In genomic region chr6:152576525-152576924, GRCh38 we compare ENCODE assay signal across 25 cellular contexts.
DNase-seq lines count a peak whose midpoint lies in the region; ATAC-seq and TF ChIP-seq lines count a peak whose summit lies in the region.
"Had no signal": no experiment of that assay in that cellular context is flagged by ENCODE, and none has a peak within 500 bp of the region (broad histone marks: within the 10 kb centered on the region; RNA-seq: fewer than 3 reads in every experiment).

No MANE protein-coding gene starts in this region.

- H3K27me3 Mint-ChIP-seq in immature natural killer cell (ENCODE audit: low read depth in 3 of 3) = peaks cover 0 to 2% (median 0%) of the 10 kb centered on the region in 3 donors
- H3K27me3 Mint-ChIP-seq: type B pancreatic cell had no signal

- POLR2A ChIA-PET in A673 (lab: Charles Lee; ENCODE audit: low non-redundant PET) = no interaction called here

- intact Hi-C loops in A673 (cut with micrococcal nuclease; ENCODE audit: unreplicated experiment) = no loop called here
- intact Hi-C loops in spleen (cut with DNase I; ENCODE audit: low total_unique reads) = no loop called here

- H3K27me3 ChIP-seq in A673 (replicated peaks; ENCODE audit: insufficient read depth, low read depth, low read length, poor library complexity) (no peaks in the 10 kb centered on the region), RWPE2 (ENCODE audit: insufficient read depth, poor library complexity, severe bottlenecking) (no peaks in the 10 kb centered on the region), spleen (replicated peaks in 1 of 7) (no peaks in the 10 kb centered on the region)
- H3K27me3 ChIP-seq: cardiac muscle cell, gastrocnemius medialis, MG63 had no signal

- no peak for TF ChIP-seq POLR2A in spleen (IDR thresholded peaks at IDR 0.05)

- ATAC-seq in RWPE2 (ENCODE audit: low read depth) (no peak), SK-N-SH treated with all-trans-retinoic acid at 6 μM for 48 hours (no peak)
- ATAC-seq: activated naive CD4-positive, alpha-beta T cell treated with anti-CD3 and anti-CD28 coated beads, Interleukin-2, amount 50 U/mL, for 72 hours; activated T-helper 17 cell treated with anti-CD3 and anti-CD28 coated beads, Interleukin-2, amount 50 U/mL, for 72 hours; K562; naive thymus-derived CD8-positive, alpha-beta T cell had no signal

- H3K36me3 Mint-ChIP-seq in immature natural killer cell = peaks cover 0 to 13% (median 5%) of the 10 kb centered on the region in 3 donors
- H3K36me3 Mint-ChIP-seq: activated naive CD4-positive, alpha-beta T cell treated with anti-CD3 and anti-CD28 coated beads, Interleukin-2, amount 50 U/mL, for 72 hours; naive thymus-derived CD8-positive, alpha-beta T cell; type B pancreatic cell had no signal

- peaks cover 56 to 85% of the 10 kb centered on the region in 2 donors for H3K4me1 Mint-ChIP-seq in immature natural killer cell
- H3K4me1 Mint-ChIP-seq: activated T-helper 17 cell treated with anti-CD3 and anti-CD28 coated beads, Interleukin-2, amount 50 U/mL, for 72 hours had no signal

- CTCF ChIA-PET in A673 (lab: Charles Lee) = no interaction called here

- H3K27ac ChIP-seq in A673 (ENCODE audit: low read depth, low read length, poor library complexity, severe bottlenecking) (peak overlapping the region; percentile 80), RWPE2 (ENCODE audit: poor library complexity, severe bottlenecking) (peak overlapping the region; percentile 73), spleen (peak overlapping the region in 6 of 8 donors; percentile 59 to 84 (median 74))
- H3K27ac ChIP-seq: cardiac muscle cell, gastrocnemius medialis had no signal

- H3K9me3 Mint-ChIP-seq in immature natural killer cell = no peaks in the 10 kb centered on the region
- H3K9me3 Mint-ChIP-seq: activated naive CD4-positive, alpha-beta T cell treated with anti-CD3 and anti-CD28 coated beads, Interleukin-2, amount 50 U/mL, for 72 hours; activated T-helper 17 cell treated with anti-CD3 and anti-CD28 coated beads, Interleukin-2, amount 50 U/mL, for 72 hours; naive thymus-derived CD8-positive, alpha-beta T cell; type B pancreatic cell had no signal

- DNase-seq in A673 (ENCODE audit: low spot score) (peak; percentile 79), RWPE2 (ENCODE audit: low spot score) (no peak), immature natural killer cell (no peak), spleen (no peak), NCI-H146 (lab: John Stamatoyannopoulos, UW) (no peak), MV-4-11 (lab: John Stamatoyannopoulos, UW) (no peak), DMS53 treated with DMSO at 0.1 percent for 48 hours (lab: John Stamatoyannopoulos, UW; ENCODE audit: unreplicated experiment) (no peak)
- DNase-seq: activated CD4-positive, alpha-beta T cell treated with anti-CD3 and anti-CD28 coated beads, Interleukin-2, amount 50 U/mL, for 4 hours; aorta; DMS153; gastrocnemius medialis; naive thymus-derived CD8-positive, alpha-beta T cell; NCI-H2081 treated with DMSO at 0.1 percent for 48 hours; NCI-H69; retina; stimulated activated CD4-positive, alpha-beta T cell treated with anti-CD3 and anti-CD28 coated beads, Interleukin-1b, Interleukin-23, amount 100 ng/mL, for 48 hours; T-helper 1 cell had no signal

- H3K4me3 Mint-ChIP-seq in immature natural killer cell = no peak overlapping the region
- H3K4me3 Mint-ChIP-seq: activated T-helper 17 cell treated with anti-CD3 and anti-CD28 coated beads, Interleukin-2, amount 50 U/mL, for 72 hours; naive thymus-derived CD8-positive, alpha-beta T cell; type B pancreatic cell had no signal

- H3K4me1 ChIP-seq in A673 (ENCODE audit: insufficient read depth, low read length, poor library complexity, severe bottlenecking) (peaks cover 49% of the 10 kb centered on the region), RWPE2 (ENCODE audit: insufficient read depth, poor library complexity, severe bottlenecking) (peaks cover 36% of the 10 kb centered on the region), spleen (peaks cover 0 to 44% (median 21%) of the 10 kb centered on the region in 6 donors)

- H3K9me3 ChIP-seq in A673 (ENCODE audit: low read depth, low read length, poor library complexity, severe bottlenecking) = no peaks in the 10 kb centered on the region
- H3K9me3 ChIP-seq in RWPE2 (ENCODE audit: severe bottlenecking) = no peaks in the 10 kb centered on the region
- H3K9me3 ChIP-seq in spleen = no peaks in the 10 kb centered on the region
- H3K9me3 ChIP-seq: gastrocnemius medialis, MG63 had no signal

- H3K4me3 ChIP-seq in A673 (ENCODE audit: low read depth, low read length, poor library complexity, severe bottlenecking) = no peak overlapping the region
- no peak overlapping the region for H3K4me3 ChIP-seq in RWPE2 (ENCODE audit: severe bottlenecking)
- no peak overlapping the region for H3K4me3 ChIP-seq in spleen
- H3K4me3 ChIP-seq: cardiac muscle cell, gastrocnemius medialis, K562, MG63, skin epidermis had no signal

- BruUV-seq in A673 (replicated peaks; lab: Mats Ljungman, UMichigan) = no TSS peak

- TF ChIP-seq CTCF in A673 (conservative IDR thresholded peaks at IDR 0.05; ENCODE audit: low read depth, low read length) = no peak
- TF ChIP-seq CTCF in RWPE2 (IDR thresholded peaks at IDR 0.05; ENCODE audit: poor library complexity, severe bottlenecking) = no peak
- TF ChIP-seq CTCF in spleen (IDR thresholded peaks at IDR 0.05 in 8 of 11, conservative IDR thresholded peaks at IDR 0.05 in 3 of 11) = no peak

- 46 to 68% (median 48%) methylated on average over 1 of the region's 1 CpG for WGBS in spleen, 5 donors

- H3K27ac Mint-ChIP-seq in immature natural killer cell = peak overlapping the region in 5 of 6 donors; percentile 4 to 82 (median 59)
- H3K27ac Mint-ChIP-seq: activated naive CD4-positive, alpha-beta T cell treated with anti-CD3 and anti-CD28 coated beads, Interleukin-2, amount 50 U/mL, for 72 hours; activated T-helper 17 cell treated with anti-CD3 and anti-CD28 coated beads, Interleukin-2, amount 50 U/mL, for 72 hours; naive thymus-derived CD8-positive, alpha-beta T cell; type B pancreatic cell had no signal

- H3K36me3 ChIP-seq in A673 (ENCODE audit: insufficient read depth, low read length, poor library complexity, severe bottlenecking) (no peaks in the 10 kb centered on the region), RWPE2 (ENCODE audit: low read depth) (no peaks in the 10 kb centered on the region), spleen (no peaks in the 10 kb centered on the region)
- H3K36me3 ChIP-seq: cardiac muscle cell, gastrocnemius medialis, MG63 had no signal

TF ChIP-seq in SK-N-SH treated with all-trans-retinoic acid at 6 μM for 48 hours, 23 proteins besides CTCF, POLR2A, EP300 and RAD21:
- TF ChIP-seq ISL1 (CRISPR knock-in tag; IDR thresholded peaks at IDR 0.05) (no peak), TCF4 (CRISPR knock-in tag; IDR thresholded peaks at IDR 0.05; ENCODE audit: borderline replicate concordance) (no peak)
